Comparison of ENCODE assay signal across 11 cellular contexts in the genomic region with DNA sequence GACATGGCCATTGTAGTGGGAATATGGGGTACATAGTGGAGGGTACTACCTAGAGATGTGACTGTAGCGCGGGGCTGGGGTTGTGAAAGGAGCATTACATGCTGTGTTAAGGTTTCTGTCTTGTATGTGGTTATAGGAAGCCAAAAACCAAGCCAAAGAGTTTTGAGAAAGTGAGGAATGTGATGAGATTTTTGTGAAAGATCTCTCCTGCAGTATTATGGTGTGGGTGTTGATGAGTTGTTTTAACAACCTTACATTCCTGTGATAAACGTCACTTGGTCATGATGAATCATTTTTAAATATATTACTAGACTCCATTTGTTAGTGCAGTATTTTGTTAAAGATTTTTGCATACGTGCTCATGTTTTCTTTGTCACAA. TPM values are rescaled to one million over a fixed set of nuclear protein-coding genes. Genes with fewer than 3 reads are reported as not detected.
DNase-seq lines count a peak whose midpoint lies in the region; ATAC-seq lines count a peak whose summit lies in the region.
"Had no signal": no experiment of that assay in that cellular context is flagged by ENCODE, and none has a peak within 500 bp of the region (broad histone marks: within the 10 kb centered on the region; RNA-seq: fewer than 3 reads in every experiment).

No MANE protein-coding gene starts in this region.

- peak; percentile 17 for DNase-seq in activated naive CD4-positive, alpha-beta T cell treated with anti-CD3 and anti-CD28 coated beads for 36 hours
- DNase-seq in activated naive CD4-positive, alpha-beta T cell (lab: John Stamatoyannopoulos, UW) = no peak
- DNase-seq in activated T-cell treated with anti-CD3 and anti-CD28 coated beads, Interleukin-2, amount 50 U/mL, for 72 hours = peak in 1 of 2 donors; percentile 20
- peak; percentile 9 for DNase-seq in hepatic stellate cell (ENCODE audit: low spot score)
- no peak for DNase-seq in stimulated activated naive CD8-positive, alpha-beta T cell treated with anti-CD3 and anti-CD28 coated beads, Interleukin-15, amount 100 ng/mL, for 72 hours
- no peak for DNase-seq in NCI-H82 treated with DMSO at 0.1 percent for 48 hours (lab: John Stamatoyannopoulos, UW; ENCODE audit: unreplicated experiment)
- DNase-seq in CD1c-positive myeloid dendritic cell (ENCODE audit: extremely low spot score) = no peak
- DNase-seq: CD4-positive, alpha-beta memory T cell; gastrocnemius medialis; NCI-H510A had no signal

- peaks cover 76% of the 10 kb centered on the region for H3K4me1 Mint-ChIP-seq in activated naive CD4-positive, alpha-beta T cell treated with anti-CD3 and anti-CD28 coated beads for 36 hours (ENCODE audit: low read depth)
- peaks cover 66% of the 10 kb centered on the region for H3K4me1 Mint-ChIP-seq in activated T-cell treated with anti-CD3 and anti-CD28 coated beads, Interleukin-2, amount 50 U/mL, for 72 hours (ENCODE audit: low read depth)
- H3K4me1 Mint-ChIP-seq in stimulated activated naive CD8-positive, alpha-beta T cell treated with anti-CD3 and anti-CD28 coated beads, Interleukin-15, amount 100 ng/mL, for 72 hours = peaks cover 75% of the 10 kb centered on the region

- peak; percentile 73 to 79 for ATAC-seq in activated T-cell treated with anti-CD3 and anti-CD28 coated beads, Interleukin-2, amount 50 U/mL, for 72 hours (replicated peaks in 1 of 2)
- ATAC-seq in stimulated activated naive CD8-positive, alpha-beta T cell treated with anti-CD3 and anti-CD28 coated beads, Interleukin-15, amount 100 ng/mL, for 72 hours = peak; percentile 66
- no peak for ATAC-seq in GM18873 (IDR thresholded peaks at IDR 0.05; ENCODE audit: low FRiP score, unreplicated experiment)
- ATAC-seq: gastrocnemius medialis had no signal

- H3K9me3 Mint-ChIP-seq in activated naive CD4-positive, alpha-beta T cell treated with anti-CD3 and anti-CD28 coated beads for 36 hours = peaks cover 8% of the 10 kb centered on the region
- peaks cover 1 to 6% of the 10 kb centered on the region in 2 donors for H3K9me3 Mint-ChIP-seq in activated T-cell treated with anti-CD3 and anti-CD28 coated beads, Interleukin-2, amount 50 U/mL, for 72 hours
- H3K9me3 Mint-ChIP-seq in stimulated activated naive CD8-positive, alpha-beta T cell treated with anti-CD3 and anti-CD28 coated beads, Interleukin-15, amount 100 ng/mL, for 72 hours = peaks cover 5 to 9% of the 10 kb centered on the region in 2 donors

- H3K36me3 Mint-ChIP-seq in activated naive CD4-positive, alpha-beta T cell treated with anti-CD3 and anti-CD28 coated beads for 36 hours (ENCODE audit: low read depth) = peaks cover 16% of the 10 kb centered on the region
- H3K36me3 Mint-ChIP-seq in activated T-cell treated with anti-CD3 and anti-CD28 coated beads, Interleukin-2, amount 50 U/mL, for 72 hours (ENCODE audit: insufficient read depth in 2 of 2) = peaks cover 11 to 14% of the 10 kb centered on the region in 2 donors

- no peaks in the 10 kb centered on the region for H3K27me3 Mint-ChIP-seq in activated naive CD4-positive, alpha-beta T cell treated with anti-CD3 and anti-CD28 coated beads for 36 hours (ENCODE audit: low read depth)
- H3K27me3 Mint-ChIP-seq in activated T-cell treated with anti-CD3 and anti-CD28 coated beads, Interleukin-2, amount 50 U/mL, for 72 hours (ENCODE audit: low read depth) = no peaks in the 10 kb centered on the region
- H3K27me3 Mint-ChIP-seq in stimulated activated naive CD8-positive, alpha-beta T cell treated with anti-CD3 and anti-CD28 coated beads, Interleukin-15, amount 100 ng/mL, for 72 hours = no peaks in the 10 kb centered on the region
- H3K27me3 Mint-ChIP-seq: CD4-positive, alpha-beta memory T cell had no signal

- no peak overlapping the region for H3K4me3 Mint-ChIP-seq in activated naive CD4-positive, alpha-beta T cell treated with anti-CD3 and anti-CD28 coated beads for 36 hours
- H3K4me3 Mint-ChIP-seq in activated T-cell treated with anti-CD3 and anti-CD28 coated beads, Interleukin-2, amount 50 U/mL, for 72 hours = peak overlapping the region; percentile 36 to 46
- H3K4me3 Mint-ChIP-seq in stimulated activated naive CD8-positive, alpha-beta T cell treated with anti-CD3 and anti-CD28 coated beads, Interleukin-15, amount 100 ng/mL, for 72 hours = peak overlapping the region; percentile 4 to 53

- H3K27ac Mint-ChIP-seq in activated naive CD4-positive, alpha-beta T cell treated with anti-CD3 and anti-CD28 coated beads for 36 hours = peak overlapping the region; percentile 65
- no peak overlapping the region for H3K27ac Mint-ChIP-seq in activated T-cell treated with anti-CD3 and anti-CD28 coated beads, Interleukin-2, amount 50 U/mL, for 72 hours
- H3K27ac Mint-ChIP-seq in stimulated activated naive CD8-positive, alpha-beta T cell treated with anti-CD3 and anti-CD28 coated beads, Interleukin-15, amount 100 ng/mL, for 72 hours = peak overlapping the region in 1 of 2 donors; percentile 0

- CTCF ChIA-PET in activated naive CD4-positive, alpha-beta T cell treated with anti-CD3 and anti-CD28 coated beads for 36 hours (lab: Charles Lee) = no interaction called here

- intact Hi-C loops in activated naive CD4-positive, alpha-beta T cell treated with anti-CD3 and anti-CD28 coated beads for 36 hours (cut with micrococcal nuclease) = no loop called here

RNA-seq across cellular contexts. Expression of a gene that starts 48.9 kb away (rescaled TPM):
- total RNA-seq in activated naive CD4-positive, alpha-beta T cell treated with anti-CD3 and anti-CD28 coated beads for 36 hours = 10 to 100 TPM; 33.6 to 35.3 TPM
- total RNA-seq in activated T-cell treated with anti-CD3 and anti-CD28 coated beads, Interleukin-2, amount 50 U/mL, for 72 hours = 100 to 1,000 TPM in 1 of 2 donors, 10 to 100 TPM in 1; 93.9 to 114 TPM

Comparison
In these comparisons a context has a peak if more than half of its experiments do, and no peak if none do; other contexts are left out.
1. DNase-seq: peak in activated naive CD4-positive, alpha-beta T cell treated with anti-CD3 and anti-CD28 coated beads for 36 hours (single experiment) and hepatic stellate cell (single experiment); none in activated naive CD4-positive, alpha-beta T cell (0 of 4), stimulated activated naive CD8-positive, alpha-beta T cell treated with anti-CD3 and anti-CD28 coated beads, Interleukin-15, amount 100 ng/mL, for 72 hours (0 of 2), NCI-H82 treated with DMSO at 0.1 percent for 48 hours (single experiment) and CD1c-positive myeloid dendritic cell (single experiment).